In genomic region chr2:134466141-134466540, GRCh38 we compare ENCODE assay signal across 8 cellular contexts.
DNase-seq lines count a peak whose midpoint lies in the region; ATAC-seq and TF ChIP-seq lines count a peak whose summit lies in the region.

No MANE protein-coding gene starts in this region.

- no peak for TF ChIP-seq CTCF in uterus (IDR thresholded peaks at IDR 0.05)

- H3K27ac ChIP-seq in aorta (ENCODE audit: low read depth in 1 of 2, low read length in 2 of 2) (no peak overlapping the region), uterus (no peak overlapping the region)

- no peak for ATAC-seq in activated T-cell treated with anti-CD3 and anti-CD28 coated beads, Interleukin-2, amount 50 U/mL, for 4 hours
- no peak for ATAC-seq in aorta (ENCODE audit: low FRiP score)
- no peak for ATAC-seq in HG02870 (IDR thresholded peaks at IDR 0.05; ENCODE audit: unreplicated experiment)

- no peaks in the 10 kb centered on the region for H3K36me3 ChIP-seq in aorta (ENCODE audit: control insufficient read depth in 1 of 2, insufficient read depth in 2 of 2, low read length in 1 of 2)
- no peaks in the 10 kb centered on the region for H3K36me3 ChIP-seq in uterus

- TF ChIP-seq POLR2A in uterus (IDR thresholded peaks at IDR 0.05): no peak

- no peaks in the 10 kb centered on the region for H3K27me3 Mint-ChIP-seq in activated T-cell treated with anti-CD3 and anti-CD28 coated beads, Interleukin-2, amount 50 U/mL, for 4 hours (ENCODE audit: low read depth)
- H3K27me3 Mint-ChIP-seq in activated T-cell treated with anti-CD3 and anti-CD28 coated beads, Interleukin-2, amount 50 U/mL, for 24 hours: no peaks in the 10 kb centered on the region

- no peak overlapping the region for H3K4me3 ChIP-seq in aorta (ENCODE audit: low read length in 2 of 2)
- no peak overlapping the region for H3K4me3 ChIP-seq in uterus

- WGBS in aorta, 2 donors: 67 to 68% methylated on average over 3 of the region's 3 CpGs

- no peaks in the 10 kb centered on the region for H3K9me3 Mint-ChIP-seq in activated T-cell treated with anti-CD3 and anti-CD28 coated beads, Interleukin-2, amount 50 U/mL, for 4 hours
- no peaks in the 10 kb centered on the region for H3K9me3 Mint-ChIP-seq in activated T-cell treated with anti-CD3 and anti-CD28 coated beads, Interleukin-2, amount 50 U/mL, for 24 hours

- intact Hi-C loops in aorta (cut with DNase I): no loop called here
- intact Hi-C loops in uterus (cut with DNase I; ENCODE audit: low total_unique reads): no loop called here

- no peak overlapping the region for H3K27ac Mint-ChIP-seq in activated T-cell treated with anti-CD3 and anti-CD28 coated beads, Interleukin-2, amount 50 U/mL, for 24 hours

- peaks cover 32% of the 10 kb centered on the region for H3K4me1 Mint-ChIP-seq in activated T-cell treated with anti-CD3 and anti-CD28 coated beads, Interleukin-2, amount 50 U/mL, for 4 hours (ENCODE audit: low read depth)
- H3K4me1 Mint-ChIP-seq in activated T-cell treated with anti-CD3 and anti-CD28 coated beads, Interleukin-2, amount 50 U/mL, for 24 hours (ENCODE audit: low read depth): no peaks in the 10 kb centered on the region

- no peak overlapping the region for H3K4me3 Mint-ChIP-seq in activated T-cell treated with anti-CD3 and anti-CD28 coated beads, Interleukin-2, amount 50 U/mL, for 4 hours
- H3K4me3 Mint-ChIP-seq in activated T-cell treated with anti-CD3 and anti-CD28 coated beads, Interleukin-2, amount 50 U/mL, for 24 hours: no peak overlapping the region

- no peaks in the 10 kb centered on the region for H3K9me3 ChIP-seq in aorta (ENCODE audit: control insufficient read depth, low read length)
- H3K9me3 ChIP-seq in uterus: no peaks in the 10 kb centered on the region

- no peaks in the 10 kb centered on the region for H3K36me3 Mint-ChIP-seq in activated T-cell treated with anti-CD3 and anti-CD28 coated beads, Interleukin-2, amount 50 U/mL, for 4 hours (ENCODE audit: insufficient read depth)
- H3K36me3 Mint-ChIP-seq in activated T-cell treated with anti-CD3 and anti-CD28 coated beads, Interleukin-2, amount 50 U/mL, for 24 hours (ENCODE audit: low read depth): no peaks in the 10 kb centered on the region

- no peaks in the 10 kb centered on the region for H3K27me3 ChIP-seq in aorta (ENCODE audit: control insufficient read depth in 1 of 2, insufficient read depth in 2 of 2, low read length in 1 of 2)
- no peaks in the 10 kb centered on the region for H3K27me3 ChIP-seq in uterus

- peak; percentile 23 for DNase-seq in activated T-cell treated with anti-CD3 and anti-CD28 coated beads, Interleukin-2, amount 50 U/mL, for 4 hours
- no peak for DNase-seq in activated T-cell treated with anti-CD3 and anti-CD28 coated beads, Interleukin-2, amount 50 U/mL, for 24 hours
- DNase-seq in NCI-H1694 (lab: John Stamatoyannopoulos, UW) (peak; percentile 82), iPS DF 19.7 (ENCODE audit: low read depth, low spot score) (peak; percentile 35), aorta (no peak), uterus (no peak)
- DNase-seq in activated CD4-positive, alpha-beta T cell treated with anti-CD3 and anti-CD28 coated beads for 4 hours: peak; percentile 28 to 32

- no peaks in the 10 kb centered on the region for H3K4me1 ChIP-seq in aorta (ENCODE audit: control insufficient read depth in 1 of 2, insufficient read depth in 2 of 2, low read length in 2 of 2)
- no peaks in the 10 kb centered on the region for H3K4me1 ChIP-seq in uterus

Comparison
In these comparisons a context has a peak if more than half of its experiments do, and no peak if none do; other contexts are left out.
1. DNase-seq: peak in activated T-cell treated with anti-CD3 and anti-CD28 coated beads, Interleukin-2, amount 50 U/mL, for 4 hours (single experiment), NCI-H1694 (single experiment), activated CD4-positive, alpha-beta T cell treated with anti-CD3 and anti-CD28 coated beads for 4 hours (2 of 2) and iPS DF 19.7 (single experiment); none in activated T-cell treated with anti-CD3 and anti-CD28 coated beads, Interleukin-2, amount 50 U/mL, for 24 hours (single experiment), aorta (0 of 2) and uterus (0 of 2).